Comparison of ENCODE assay signal across 8 cellular contexts in the genomic region with DNA sequence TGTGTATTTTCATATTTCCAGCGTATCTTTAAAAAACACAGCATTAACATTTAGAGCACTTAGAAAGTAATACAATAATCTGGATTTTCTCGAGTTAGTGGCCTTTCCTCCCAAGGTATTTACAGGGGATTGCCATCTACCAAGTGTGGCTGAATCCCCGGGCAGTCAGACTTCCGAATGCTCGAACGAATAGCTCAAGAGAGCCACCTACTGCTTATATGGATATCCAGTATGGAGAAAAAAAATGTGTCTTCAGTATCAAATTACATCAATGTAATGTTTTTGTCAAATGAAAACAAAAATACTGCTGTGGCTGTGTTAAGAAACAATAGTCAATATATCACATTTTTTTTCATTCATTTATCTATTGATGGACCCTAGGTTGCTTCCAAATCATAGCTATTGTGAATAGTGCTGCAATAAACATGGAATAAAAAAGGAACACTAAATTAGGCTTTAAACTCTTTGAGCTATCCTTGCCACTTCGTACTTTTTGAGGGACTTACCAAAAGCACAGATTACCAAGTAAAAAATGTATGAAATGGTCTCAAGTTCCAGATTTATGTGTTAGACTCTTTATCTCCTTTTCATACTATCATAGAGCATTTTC.
DNase-seq lines count a peak whose midpoint lies in the region; TF ChIP-seq lines count a peak whose summit lies in the region.

No MANE protein-coding gene starts in this region.

- H3K4me2 ChIP-seq in mammary epithelial cell (ENCODE audit: insufficient read depth, low read depth, low read length), result no peak overlapping the region

- in situ Hi-C loops in mammary epithelial cell (cut with MboI; ENCODE audit: low sequenced_read_pairs in 2 of 2), result loop anchor here (10.0 to 25.0 kb wide), 3 partner anchors 671 to 981 kb away; a partner anchor contains a TSS

- H3K9me3 ChIP-seq in mammary epithelial cell (replicated peaks; ENCODE audit: insufficient read depth, low read length) (no peaks in the 10 kb centered on the region), liver (ENCODE audit: control insufficient read depth in 4 of 4, low read length in 3 of 4) (no peaks in the 10 kb centered on the region)

- peak; percentile 72 to 75 for TF ChIP-seq RAD21 in liver (IDR thresholded peaks at IDR 0.05)

- no peaks in the 10 kb centered on the region for H3K79me2 ChIP-seq in mammary epithelial cell (ENCODE audit: insufficient read depth, low read length)

- 14% methylated on average over 7 of the region's 7 CpGs for WGBS in mammary epithelial cell (ENCODE audit: low coverage, missing lambda C conversion rate)
- 8% methylated on average over 7 of the region's 7 CpGs for WGBS in liver

- H2AFZ ChIP-seq in mammary epithelial cell (ENCODE audit: low read depth, low read length), result peak overlapping the region; percentile 20

- no TSS peak for BruUV-seq in mammary epithelial cell (replicated peaks; lab: Mats Ljungman, UMichigan)

- H3K36me3 ChIP-seq in mammary epithelial cell (ENCODE audit: insufficient read depth, low read length), result no peaks in the 10 kb centered on the region
- no peaks in the 10 kb centered on the region for H3K36me3 ChIP-seq in liver (ENCODE audit: control insufficient read depth in 4 of 4, insufficient read depth in 3 of 4, low read depth in 1 of 4, low read length in 3 of 4)

- dilution Hi-C loops in mammary epithelial cell (cut with HindIII; ENCODE audit: low sequenced_read_pairs), result no loop called here

- CTCF ChIA-PET in mammary epithelial cell (lab: Charles Lee; ENCODE audit: low non-redundant PET), result interaction anchor here (0.5 to 1.3 kb wide), 10 partner anchors 289 to 977 kb away, joined by 3 to 9 read pairs (median 4); no protein-coding TSS in a partner anchor

- no peak overlapping the region for H3K4me3 ChIP-seq in mammary epithelial cell (replicated peaks in 1 of 3; ENCODE audit: insufficient read depth in 1 of 3, low read depth in 2 of 3, low read length in 3 of 3)
- no peak overlapping the region for H3K4me3 ChIP-seq in liver (ENCODE audit: low read depth in 1 of 3, low read length in 3 of 3)

- peak; percentile 53 for DNase-seq in Ammon's horn (ENCODE audit: low spot score)
- DNase-seq in HCEC 1CT, result peak; percentile 81
- DNase-seq in NCI-H69 (lab: John Stamatoyannopoulos, UW), result peak; percentile 89
- peak; percentile 58 for DNase-seq in mammary epithelial cell
- no peak for DNase-seq in mesenteric fat pad (ENCODE audit: low spot score)
- DNase-seq in activated CD4-positive, alpha-beta T cell treated with anti-CD3 and anti-CD28 coated beads for 1 hour, result no peak
- DNase-seq in NK-92 treated with Interleukin-12 subunit alpha and Interleukin-12 subunit beta, amount 100 ng/mL, for 24 hours (lab: John Stamatoyannopoulos, UW), result no peak

- H3K27me3 ChIP-seq in mammary epithelial cell (ENCODE audit: insufficient read depth, low read length) (no peaks in the 10 kb centered on the region), liver (ENCODE audit: control insufficient read depth in 4 of 4, insufficient read depth in 4 of 4, low read length in 3 of 4) (peaks cover 0 to 6% (median 0%) of the 10 kb centered on the region in 4 donors)

- H3K4me1 ChIP-seq in mammary epithelial cell (ENCODE audit: insufficient read depth, low read length) (peaks cover 17% of the 10 kb centered on the region), liver (ENCODE audit: control insufficient read depth in 4 of 4, insufficient read depth in 4 of 4, low read length in 3 of 4) (no peaks in the 10 kb centered on the region)

- H3K27ac ChIP-seq in mammary epithelial cell (ENCODE audit: insufficient read depth, low read depth, low read length) (peak overlapping the region; percentile 62), liver (ENCODE audit: low read depth in 1 of 2, low read length in 2 of 2) (no peak overlapping the region)

- peak overlapping the region; percentile 3 for H3K9ac ChIP-seq in mammary epithelial cell (ENCODE audit: insufficient read depth, low read length)
- H3K9ac ChIP-seq in liver (ENCODE audit: low read depth in 1 of 2, low read length in 2 of 2), result no peak overlapping the region

- TF ChIP-seq CTCF in mammary epithelial cell (conservative IDR thresholded peaks at IDR 0.05 in 1 of 2, IDR thresholded peaks at IDR 0.05 in 1 of 2; ENCODE audit: extremely low read depth in 1 of 2, insufficient read depth in 1 of 2, low read depth in 1 of 2, low read length in 2 of 2) (peak; percentile 64 to 75), liver (IDR thresholded peaks at IDR 0.05; ENCODE audit: low read depth, low read length, missing input control) (peak; percentile 47)

- intact Hi-C loops in mammary epithelial cell (cut with micrococcal nuclease), result loop anchor here (1.0 to 10.0 kb wide), 6 partner anchors 227 to 1131 kb away; no protein-coding TSS in a partner anchor

- no peaks in the 10 kb centered on the region for H4K20me1 ChIP-seq in mammary epithelial cell (ENCODE audit: insufficient read depth, low read length)

TF ChIP-seq in liver, 16 proteins besides CTCF, POLR2A, EP300 and RAD21:
- no peak for TF ChIP-seq RXRA (IDR thresholded peaks at IDR 0.05)
- TF ChIP-seq JUND (IDR thresholded peaks at IDR 0.05), result no peak

Comparison
In these comparisons a context has a peak if more than half of its experiments do, and no peak if none do; other contexts are left out.
1. DNase-seq: peak in Ammon's horn (single experiment), HCEC 1CT (single experiment), NCI-H69 (single experiment) and mammary epithelial cell (single experiment); none in mesenteric fat pad (single experiment), activated CD4-positive, alpha-beta T cell treated with anti-CD3 and anti-CD28 coated beads for 1 hour (single experiment) and NK-92 treated with Interleukin-12 subunit alpha and Interleukin-12 subunit beta, amount 100 ng/mL, for 24 hours (single experiment).